Comparison of ENCODE assay signal across 8 cellular contexts in the genomic region with DNA sequence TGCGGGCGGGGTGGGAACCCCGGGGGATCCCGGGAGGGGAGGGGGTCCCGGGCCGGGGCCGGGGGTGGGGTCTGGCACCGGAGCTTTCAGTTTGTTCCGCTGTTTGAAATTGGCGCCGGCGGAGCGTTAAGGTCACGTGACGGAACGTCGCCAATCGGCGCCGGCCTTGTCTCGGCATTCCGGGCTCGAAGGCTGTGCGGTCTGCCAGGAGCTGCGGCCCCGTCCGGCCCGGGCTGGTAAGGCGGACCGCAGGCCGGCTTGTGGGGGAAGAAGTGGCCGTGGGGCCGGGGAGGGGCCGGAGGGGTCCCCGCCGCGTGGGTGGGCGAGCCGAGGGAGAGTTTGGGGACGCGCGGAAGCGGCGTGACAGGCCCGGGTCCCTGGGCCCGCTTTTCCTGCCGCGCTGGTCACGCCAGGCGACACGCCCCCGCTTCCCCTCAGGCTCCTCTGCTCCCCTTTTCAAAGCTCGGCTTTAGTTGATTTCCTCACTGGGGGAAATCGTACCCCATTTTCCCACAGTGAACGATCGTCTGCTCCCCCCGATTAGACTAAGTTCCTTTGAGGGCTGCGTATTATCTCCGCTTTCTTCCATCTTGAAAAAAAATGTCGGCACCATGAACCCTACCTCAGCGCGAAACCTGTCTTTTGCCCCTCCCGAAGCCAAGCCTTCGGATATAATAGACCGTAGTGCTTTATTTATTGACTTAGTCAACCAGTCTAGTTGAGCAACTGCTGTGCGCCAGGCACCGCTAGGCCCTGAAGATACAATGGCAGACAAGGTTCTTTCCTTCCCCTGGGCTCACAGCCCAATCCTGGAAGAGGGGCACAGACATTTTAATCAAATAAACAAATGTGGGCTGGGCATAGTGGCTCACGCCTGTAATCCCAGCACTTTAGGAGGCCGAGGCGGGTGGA. TPM values are rescaled to one million over a fixed set of nuclear protein-coding genes. Genes with fewer than 3 reads are reported as not detected.
DNase-seq lines count a peak whose midpoint lies in the region; ATAC-seq and TF ChIP-seq lines count a peak whose summit lies in the region.

TSS of gene FOXM1 (minus strand) at position 128 of the 912 bp plus-strand sequence. CDS start 2,696 bp downstream, outside the sequence.
A gene with protein sequence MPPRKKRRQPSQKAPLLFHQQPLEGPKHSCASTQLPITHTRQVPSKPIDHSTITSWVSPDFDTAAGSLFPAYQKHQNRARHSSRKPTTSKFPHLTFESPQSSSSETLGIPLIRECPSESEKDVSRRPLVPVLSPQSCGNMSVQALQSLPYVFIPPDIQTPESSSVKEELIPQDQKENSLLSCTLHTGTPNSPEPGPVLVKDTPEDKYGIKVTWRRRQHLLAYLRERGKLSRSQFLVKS (plus strand): TSS at position 177 of the 912 bp plus-strand sequence. CDS start 8,144 bp downstream, outside the sequence.

- H3K36me3 ChIP-seq in adipocyte (ENCODE audit: control insufficient read depth, insufficient read depth, low read length, severe bottlenecking): no peaks in the 10 kb centered on the region

- no peaks in the 10 kb centered on the region for H3K27me3 Mint-ChIP-seq in T-cell
- H3K27me3 Mint-ChIP-seq in type B pancreatic cell: no peaks in the 10 kb centered on the region

- no peaks in the 10 kb centered on the region for H3K9me3 Mint-ChIP-seq in T-cell
- no peaks in the 10 kb centered on the region for H3K9me3 Mint-ChIP-seq in type B pancreatic cell

- TF ChIP-seq CTCF in GM12875 (IDR thresholded peaks at IDR 0.05; ENCODE audit: borderline replicate concordance, insufficient read depth, low read depth, low read length): no peak
- TF ChIP-seq CTCF in type B pancreatic cell (conservative IDR thresholded peaks at IDR 0.05): no peak

- H3K27ac Mint-ChIP-seq in T-cell (peak within 1 kb of the TSS; percentile 99), type B pancreatic cell (peak within 1 kb of the TSS; percentile 99)

- peaks cover 18% of the 10 kb centered on the region for H3K4me1 ChIP-seq in adipocyte (ENCODE audit: control insufficient read depth, insufficient read depth, low read length)

- CTCF ChIA-PET in T-cell (lab: Charles Lee): interaction anchor here in 1 of 2 donors (1.3 kb wide), 1 partner anchor 13 kb away, joined by 6 read pairs; the partner anchor contains the start of gene TULP3

- intact Hi-C loops in cardiac septum (cut with DNase I) (no loop called here), posterior cingulate gyrus (cut with DNase I) (loop anchor here (2.0 to 10.0 kb wide), 2 partner anchors 13 to 63 kb away; partner anchors contain the start of genes ITFG2 and TULP3)

- no peaks in the 10 kb centered on the region for H3K9me3 ChIP-seq in adipocyte (ENCODE audit: control insufficient read depth, low read length)

- peaks cover 31 to 39% (median 36%) of the 10 kb centered on the region in 3 donors for H3K4me1 Mint-ChIP-seq in T-cell
- peaks cover 13% of the 10 kb centered on the region for H3K4me1 Mint-ChIP-seq in type B pancreatic cell (ENCODE audit: unreplicated experiment)

- POLR2A ChIA-PET in T-cell (lab: Charles Lee): interaction anchor here (0.6 to 1.3 kb wide), 3 partner anchors 9 to 80 kb away, joined by 3 to 7 read pairs (median 3); partner anchors contain the start of gene TULP3 (in 1 of the 2)

- H3K4me3 ChIP-seq in GM12875 (ENCODE audit: low read depth, low read length): peak within 1 kb of the TSS; percentile 94
- peak within 1 kb of the TSS; percentile 84 for H3K4me3 ChIP-seq in adipocyte (ENCODE audit: low read length)

- peak within 1 kb of the TSS; percentile 92 for H3K9ac ChIP-seq in adipocyte (ENCODE audit: low read length)

- no peaks in the 10 kb centered on the region for H3K27me3 ChIP-seq in adipocyte (replicated peaks; ENCODE audit: control insufficient read depth, insufficient read depth, low read length)

- H3K36me3 Mint-ChIP-seq in T-cell (no peaks in the 10 kb centered on the region), type B pancreatic cell (peaks cover 28% of the 10 kb centered on the region)

- H3K4me3 Mint-ChIP-seq in T-cell (peak within 1 kb of the TSS; percentile 92 to 98 (median 98)), type B pancreatic cell (peak within 1 kb of the TSS; percentile 97)

- DNase-seq in NCI-H1417 (lab: John Stamatoyannopoulos, UW) (peak; percentile 88 to 96 (median 93)), T-cell (peak; percentile 62 to 88 (median 82)), adipocyte (ENCODE audit: low read depth) (peak; percentile 97), cardiac septum (ENCODE audit: low spot score) (peak; percentile 96), posterior cingulate gyrus (peak; percentile 91 to 99 (median 96)), type B pancreatic cell (ENCODE audit: extremely low spot score, unreplicated experiment) (peak; percentile 92)

- ATAC-seq in HG02678 (IDR thresholded peaks at IDR 0.05; ENCODE audit: unreplicated experiment) (peak; percentile 88), T-cell (replicated peaks in 1 of 4) (peak; percentile 84 to 88 (median 86))

RNA-seq across cellular contexts. Expression of gene FOXM1, which starts in this region (rescaled TPM):
- 1 to 10 TPM in 3 of 5 donors, under 1 TPM in 2; 0.82 to 1.6 (median 1.1) TPM for total RNA-seq in T-cell
- total RNA-seq in cardiac septum: 0.24 TPM
- 53.9 and 68.6 TPM in 2 replicates for total RNA-seq in type B pancreatic cell (ENCODE audit: low replicate concordance)

RNA-seq across cellular contexts. Expression of the second gene that starts in this region (rescaled TPM):
- total RNA-seq in T-cell: 10 to 100 TPM; 19.6 to 28.3 (median 25.7) TPM
- 8.3 TPM for total RNA-seq in cardiac septum
- 46.8 and 51.7 TPM in 2 replicates for total RNA-seq in type B pancreatic cell (ENCODE audit: low replicate concordance)

Comparison
In these comparisons a context has a peak if more than half of its experiments do, and no peak if none do; other contexts are left out.
1. Peak in every context shown above with its lines: DNase-seq, ATAC-seq and H3K4me3 ChIP-seq.
2. RNA of gene FOXM1 (total RNA-seq): 53.9 to 68.6 TPM in type B pancreatic cell; 0.82 to 1.6 TPM in T-cell and 0.24 TPM in cardiac septum (single experiment); every median in the first group is over 10 times any median in the second.